16 cellular contexts compared by ENCODE assay signal in the genomic region with DNA sequence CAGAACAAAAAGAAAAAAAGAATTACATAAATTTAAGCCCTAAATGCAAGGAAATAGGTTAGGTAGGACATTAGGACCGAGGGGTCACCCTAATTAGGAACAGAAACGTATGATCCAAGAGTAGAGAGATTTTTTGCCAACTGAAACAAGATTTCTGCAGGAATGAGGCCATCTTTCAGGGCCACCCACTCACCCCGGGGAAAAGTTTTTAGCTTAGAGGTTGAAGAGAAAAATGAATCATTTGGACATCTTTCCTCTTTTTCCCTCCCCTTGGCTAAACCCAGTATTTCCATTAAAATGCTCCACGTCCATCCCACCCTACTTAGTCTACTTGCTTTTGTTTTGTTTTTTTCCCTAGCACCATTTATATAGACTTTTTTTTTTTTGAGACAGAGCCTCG. TPM values are rescaled to one million over a fixed set of nuclear protein-coding genes. Genes with fewer than 3 reads are reported as not detected.
DNase-seq lines count a peak whose midpoint lies in the region; ATAC-seq and TF ChIP-seq lines count a peak whose summit lies in the region.
"Had no signal": no experiment of that assay in that cellular context is flagged by ENCODE, and none has a peak within 500 bp of the region (broad histone marks: within the 10 kb centered on the region; RNA-seq: fewer than 3 reads in every experiment).

No MANE protein-coding gene starts in this region.

- H3K4me1 ChIP-seq in ACC112 (ENCODE audit: control insufficient read depth, insufficient read depth, low read length, unreplicated experiment) (peaks cover 15% of the 10 kb centered on the region), sigmoid colon (peaks cover 0 to 17% (median 8%) of the 10 kb centered on the region in 4 donors)

- H3K27ac ChIP-seq in ACC112 (ENCODE audit: low read depth, low read length) (peak overlapping the region; percentile 68), sigmoid colon (peak overlapping the region; percentile 50 to 73 (median 66))
- H3K27ac ChIP-seq: HL-60 had no signal

- TF ChIP-seq CTCF in astrocyte of the spinal cord (IDR thresholded peaks at IDR 0.05; ENCODE audit: low read depth, low read length) (no peak), sigmoid colon (IDR thresholded peaks at IDR 0.05) (no peak)

- H3K4me1 Mint-ChIP-seq in activated CD8-positive, alpha-beta memory T cell treated with anti-CD3 and anti-CD28 coated beads, Interleukin-2, amount 10 ng/mL, durations not matched to agents 7 days and 5 days = peaks cover 5% of the 10 kb centered on the region

- H3K27me3 ChIP-seq in ACC112 (ENCODE audit: insufficient read depth, low read length) (no peaks in the 10 kb centered on the region), sigmoid colon (peaks cover 0 to 18% (median 3%) of the 10 kb centered on the region in 3 donors)

- CTCF ChIA-PET in activated CD8-positive, alpha-beta memory T cell treated with anti-CD3 and anti-CD28 coated beads, Interleukin-2, amount 10 ng/mL, durations not matched to agents 7 days and 5 days (lab: Charles Lee) = interaction anchor here (2.6 kb wide), 1 partner anchor 201 kb away, joined by 6 read pairs; no protein-coding TSS in a partner anchor

- no peak for TF ChIP-seq POLR2A in sigmoid colon (IDR thresholded peaks at IDR 0.05)

- no peaks in the 10 kb centered on the region for H3K79me2 ChIP-seq in ACC112 (ENCODE audit: control insufficient read depth, insufficient read depth, low read length, unreplicated experiment)

- H3K4me3 ChIP-seq in ACC112 (ENCODE audit: low read depth, low read length) = 0 out of 2 replicates have a peak overlapping the region, but pooled peaks have one; percentile 6
- no peak overlapping the region for H3K4me3 ChIP-seq in astrocyte of the spinal cord (ENCODE audit: low read depth, low read length)
- no peak overlapping the region for H3K4me3 ChIP-seq in sigmoid colon

- no peak for TF ChIP-seq EP300 in sigmoid colon (IDR thresholded peaks at IDR 0.05)

- DNase-seq in astrocyte of the spinal cord (ENCODE audit: low read depth, low spot score) (peak; percentile 13), left cardiac atrium (no peak), sigmoid colon (peak; percentile 62), NCI-H1436 (lab: John Stamatoyannopoulos, UW) (no peak)
- DNase-seq in activated CD8-positive, alpha-beta memory T cell treated with anti-CD3 and anti-CD28 coated beads, Interleukin-2, amount 10 ng/mL, durations not matched to agents 7 days and 5 days = no peak
- DNase-seq: H9, retina, SIG-M5 had no signal

- no peak overlapping the region for H3K4me3 Mint-ChIP-seq in activated CD8-positive, alpha-beta memory T cell treated with anti-CD3 and anti-CD28 coated beads, Interleukin-2, amount 10 ng/mL, durations not matched to agents 7 days and 5 days
- H3K4me3 Mint-ChIP-seq: central memory CD8-positive, alpha-beta T cell; H9; stimulated activated naive CD8-positive, alpha-beta T cell treated with anti-CD3 and anti-CD28 coated beads, Interleukin-15, Interleukin-2, amounts not matched to agents 100 ng/mL and 50 ng/mL, for 24 hours had no signal

- no peaks in the 10 kb centered on the region for H3K9me3 ChIP-seq in sigmoid colon

- intact Hi-C loops in left cardiac atrium (cut with DNase I) (loop anchor here in 1 of 2 donors (10.0 kb wide), 1 partner anchor 197 kb away; no protein-coding TSS in a partner anchor), sigmoid colon (cut with DNase I) (no loop called here)

- H2AFZ ChIP-seq in ACC112 (ENCODE audit: low read length, unreplicated experiment) = peak overlapping the region; percentile 87

- 55 to 62% methylated on average over 5 of the region's 5 CpGs for WGBS in sigmoid colon, 2 donors

- no peaks in the 10 kb centered on the region for H3K36me3 Mint-ChIP-seq in activated CD8-positive, alpha-beta memory T cell treated with anti-CD3 and anti-CD28 coated beads, Interleukin-2, amount 10 ng/mL, durations not matched to agents 7 days and 5 days

- H3K27ac Mint-ChIP-seq in activated CD8-positive, alpha-beta memory T cell treated with anti-CD3 and anti-CD28 coated beads, Interleukin-2, amount 10 ng/mL, durations not matched to agents 7 days and 5 days = no peak overlapping the region
- H3K27ac Mint-ChIP-seq: H9; stimulated activated naive CD8-positive, alpha-beta T cell treated with anti-CD3 and anti-CD28 coated beads, Interleukin-15, Interleukin-2, amounts not matched to agents 100 ng/mL and 50 ng/mL, for 24 hours had no signal

- peak; percentile 64 to 70 for ATAC-seq in left cardiac atrium
- ATAC-seq in HG02610 (IDR thresholded peaks at IDR 0.05; ENCODE audit: unreplicated experiment) = no peak
- no peak for ATAC-seq in activated CD8-positive, alpha-beta memory T cell treated with anti-CD3 and anti-CD28 coated beads, Interleukin-2, amount 10 ng/mL, durations not matched to agents 7 days and 5 days
- ATAC-seq in GM18868 (IDR thresholded peaks at IDR 0.05; ENCODE audit: unreplicated experiment) = no peak

- in situ Hi-C loops in astrocyte of the spinal cord (cut with HindIII; ENCODE audit: low sequenced_read_pairs) = no loop called here

- no peaks in the 10 kb centered on the region for H3K9me3 Mint-ChIP-seq in activated CD8-positive, alpha-beta memory T cell treated with anti-CD3 and anti-CD28 coated beads, Interleukin-2, amount 10 ng/mL, durations not matched to agents 7 days and 5 days (ENCODE audit: low read depth)
- H3K9me3 Mint-ChIP-seq: central memory CD8-positive, alpha-beta T cell; H9; stimulated activated naive CD8-positive, alpha-beta T cell treated with anti-CD3 and anti-CD28 coated beads, Interleukin-15, Interleukin-2, amounts not matched to agents 100 ng/mL and 50 ng/mL, for 24 hours had no signal

- H3K27me3 Mint-ChIP-seq in activated CD8-positive, alpha-beta memory T cell treated with anti-CD3 and anti-CD28 coated beads, Interleukin-2, amount 10 ng/mL, durations not matched to agents 7 days and 5 days = peaks cover 57% of the 10 kb centered on the region

- H3K36me3 ChIP-seq in ACC112 (ENCODE audit: insufficient read depth, low read length) (no peaks in the 10 kb centered on the region), sigmoid colon (no peaks in the 10 kb centered on the region)

RNA-seq across cellular contexts. Expression of gene PNMA8A, which starts 10.6 kb away (rescaled TPM):
- total RNA-seq in left cardiac atrium (10 to 100 TPM; 13.9 to 16.5 TPM), sigmoid colon (1 to 10 TPM; 1.5 to 8.4 (median 5.5) TPM)
- 1 to 10 TPM in 1 of 3 donors, not detected in 2; 2.3 TPM for polyA plus RNA-seq in sigmoid colon
- under 1 TPM; 0.29 to 0.63 TPM for total RNA-seq in activated CD8-positive, alpha-beta memory T cell treated with anti-CD3 and anti-CD28 coated beads, Interleukin-2, amount 10 ng/mL, durations not matched to agents 7 days and 5 days
- total RNA-seq: mononuclear cell had no signal

RNA-seq across cellular contexts. Expression of gene PNMA8B, which starts 13.7 kb away (rescaled TPM):
- total RNA-seq in left cardiac atrium (1 to 10 TPM; 1.5 to 2.5 TPM), sigmoid colon (1 to 10 TPM; 1.3 to 1.9 (median 1.6) TPM)
- under 1 TPM in 2 of 3 donors, not detected in 1; 0.60 to 0.95 TPM for polyA plus RNA-seq in sigmoid colon
- total RNA-seq in activated CD8-positive, alpha-beta memory T cell treated with anti-CD3 and anti-CD28 coated beads, Interleukin-2, amount 10 ng/mL, durations not matched to agents 7 days and 5 days = not detected

RNA-seq across cellular contexts. Expression of gene PNMA8C, which starts 53.2 kb away (rescaled TPM):
- total RNA-seq in left cardiac atrium (under 1 TPM; 0.09 to 0.16 TPM), sigmoid colon (under 1 TPM in 3 of 4 donors, not detected in 1; 0.27 to 0.36 (median 0.28) TPM)
- under 1 TPM in 2 of 3 donors, not detected in 1; 0.23 to 0.25 TPM for polyA plus RNA-seq in sigmoid colon
- not detected for total RNA-seq in activated CD8-positive, alpha-beta memory T cell treated with anti-CD3 and anti-CD28 coated beads, Interleukin-2, amount 10 ng/mL, durations not matched to agents 7 days and 5 days
- total RNA-seq: epithelial cell of proximal tubule, mononuclear cell had no signal

Comparison
In these comparisons a context has a peak if more than half of its experiments do, and no peak if none do; other contexts are left out.
1. DNase-seq: peak in astrocyte of the spinal cord (single experiment) and sigmoid colon (single experiment); none in left cardiac atrium (single experiment), NCI-H1436 (single experiment) and activated CD8-positive, alpha-beta memory T cell treated with anti-CD3 and anti-CD28 coated beads, Interleukin-2, amount 10 ng/mL, durations not matched to agents 7 days and 5 days (single experiment).
2. ATAC-seq: peak in left cardiac atrium (2 of 2); none in HG02610 (single experiment), activated CD8-positive, alpha-beta memory T cell treated with anti-CD3 and anti-CD28 coated beads, Interleukin-2, amount 10 ng/mL, durations not matched to agents 7 days and 5 days (single experiment) and GM18868 (single experiment).